In the genomic region with DNA sequence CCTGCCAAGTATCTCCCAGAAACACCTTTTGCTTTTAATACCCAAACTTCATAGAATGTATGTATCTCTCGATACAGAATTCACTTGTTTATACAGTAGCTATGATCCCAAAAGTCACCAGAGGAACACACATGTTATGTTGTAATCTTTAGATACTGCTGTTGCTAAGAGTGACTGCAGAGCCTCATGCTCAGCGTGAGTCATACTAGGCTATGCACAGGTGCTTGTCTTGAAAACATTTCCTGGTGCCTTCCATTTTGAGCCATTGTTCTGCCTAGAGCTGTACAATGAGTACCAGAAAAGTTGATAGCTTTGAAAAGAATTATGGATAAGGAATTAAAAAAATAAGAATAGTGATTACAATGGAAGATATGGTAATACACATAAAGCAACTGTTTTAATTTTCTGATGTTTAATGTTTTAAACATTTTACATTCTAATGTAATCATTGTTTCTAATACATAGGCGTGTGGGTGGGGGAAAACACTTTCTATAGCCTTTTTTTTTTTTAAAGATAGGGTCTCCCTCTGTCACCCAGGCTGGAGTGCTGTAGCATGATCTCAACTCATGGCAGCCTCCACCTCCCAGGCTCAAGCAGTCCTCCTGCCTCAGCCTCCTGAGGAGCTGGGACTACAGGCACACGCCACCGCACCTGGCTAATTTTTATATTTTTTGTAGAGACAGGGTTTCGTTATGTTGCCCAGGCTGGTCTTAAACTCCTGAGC, we compare ENCODE assay signal across 19 cellular contexts.
DNase-seq lines count a peak whose midpoint lies in the region; ATAC-seq, FAIRE-seq and TF ChIP-seq lines count a peak whose summit lies in the region.
"Had no signal": no experiment of that assay in that cellular context is flagged by ENCODE, and none has a peak within 500 bp of the region (broad histone marks: within the 10 kb centered on the region; RNA-seq: fewer than 3 reads in every experiment).

No MANE protein-coding gene starts in this region.

- no CpG with 5 or more reads among the region's 6 CpGs for WGBS in neuronal stem cell (ENCODE audit: extremely low coverage in 2 of 2, insufficient read length in 2 of 2, insufficient replicate concordance in 1 of 2), 2 donors

- H2BK15ac ChIP-seq in neuronal stem cell (ENCODE audit: low read length), result no peak overlapping the region

- no peaks in the 10 kb centered on the region for H3K4me1 Mint-ChIP-seq in activated CD4-positive, alpha-beta T cell treated with anti-CD3 and anti-CD28 coated beads for 36 hours
- no peaks in the 10 kb centered on the region for H3K4me1 Mint-ChIP-seq in activated CD4-positive, alpha-beta T cell treated with anti-CD3 and anti-CD28 coated beads, Interleukin-2, amount 10 ng/mL, durations not matched to agents 7 days and 5 days
- peaks cover 34% of the 10 kb centered on the region for H3K4me1 Mint-ChIP-seq in WTC11
- H3K4me1 Mint-ChIP-seq: immature natural killer cell, nephron had no signal

- no peaks in the 10 kb centered on the region for H3K36me3 Mint-ChIP-seq in activated CD4-positive, alpha-beta T cell treated with anti-CD3 and anti-CD28 coated beads for 36 hours (ENCODE audit: low read depth)
- H3K36me3 Mint-ChIP-seq in activated CD4-positive, alpha-beta T cell treated with anti-CD3 and anti-CD28 coated beads, Interleukin-2, amount 10 ng/mL, durations not matched to agents 7 days and 5 days (ENCODE audit: low read depth), result no peaks in the 10 kb centered on the region
- peaks cover 8% of the 10 kb centered on the region for H3K36me3 Mint-ChIP-seq in WTC11
- H3K36me3 Mint-ChIP-seq: immature natural killer cell had no signal

- H3K27me3 Mint-ChIP-seq in activated CD4-positive, alpha-beta T cell treated with anti-CD3 and anti-CD28 coated beads for 36 hours, result peaks cover 19% of the 10 kb centered on the region
- H3K27me3 Mint-ChIP-seq in activated CD4-positive, alpha-beta T cell treated with anti-CD3 and anti-CD28 coated beads, Interleukin-2, amount 10 ng/mL, durations not matched to agents 7 days and 5 days, result peaks cover 17% of the 10 kb centered on the region
- no peaks in the 10 kb centered on the region for H3K27me3 Mint-ChIP-seq in WTC11 (ENCODE audit: low read depth)

- peak; percentile 44 for ATAC-seq in activated CD4-positive, alpha-beta T cell treated with anti-CD3 and anti-CD28 coated beads for 36 hours
- no peak for ATAC-seq in WTC11
- no peak for ATAC-seq in HG02938 (IDR thresholded peaks at IDR 0.05; ENCODE audit: unreplicated experiment)

- no peaks in the 10 kb centered on the region for H3K4me1 ChIP-seq in neuronal stem cell (ENCODE audit: control insufficient read depth in 2 of 2, insufficient read depth in 1 of 2, low read depth in 1 of 2, low read length in 2 of 2)
- H3K4me1 ChIP-seq: SJSA1, tibial artery had no signal

- no peak overlapping the region for H3K4me3 ChIP-seq in neuronal stem cell (ENCODE audit: low read length in 2 of 2)
- H3K4me3 ChIP-seq: SJSA1, tibial artery had no signal

- H3K14ac ChIP-seq in neuronal stem cell (ENCODE audit: low read length), result no peak overlapping the region

- H2AFZ ChIP-seq in neuronal stem cell (ENCODE audit: low read length), result no peak overlapping the region

- H3K27me3 ChIP-seq in neuronal stem cell (ENCODE audit: control insufficient read depth in 3 of 3, insufficient read depth in 3 of 3, low read depth in 1 of 3, low read length in 3 of 3), result no peaks in the 10 kb centered on the region
- H3K27me3 ChIP-seq: SJSA1 had no signal

- no peak overlapping the region for H2BK120ac ChIP-seq in neuronal stem cell (ENCODE audit: low read depth, low read length)

- H3K9ac ChIP-seq in neuronal stem cell (ENCODE audit: low read depth, low read length, poor library complexity), result no peak overlapping the region

- H3K79me1 ChIP-seq in neuronal stem cell (ENCODE audit: low read depth, low read length), result no peaks in the 10 kb centered on the region

- H3K27ac Mint-ChIP-seq in activated CD4-positive, alpha-beta T cell treated with anti-CD3 and anti-CD28 coated beads for 36 hours, result no peak overlapping the region
- H3K27ac Mint-ChIP-seq in activated CD4-positive, alpha-beta T cell treated with anti-CD3 and anti-CD28 coated beads, Interleukin-2, amount 10 ng/mL, durations not matched to agents 7 days and 5 days, result no peak overlapping the region
- H3K27ac Mint-ChIP-seq in WTC11, result peak overlapping the region; percentile 67
- H3K27ac Mint-ChIP-seq: immature natural killer cell, nephron had no signal

- no peak overlapping the region for H4K8ac ChIP-seq in neuronal stem cell (ENCODE audit: low read depth, low read length)

- H4K91ac ChIP-seq in neuronal stem cell (ENCODE audit: low read depth, low read length, poor library complexity), result no peak overlapping the region

- no peak overlapping the region for H2BK5ac ChIP-seq in neuronal stem cell (ENCODE audit: low read length)

- no peak overlapping the region for H3K23ac ChIP-seq in neuronal stem cell (ENCODE audit: low read depth, low read length, poor library complexity)

- POLR2A ChIA-PET in activated CD4-positive, alpha-beta T cell treated with anti-CD3 and anti-CD28 coated beads for 36 hours (lab: Charles Lee), result no interaction called here
- POLR2A ChIA-PET in activated CD4-positive, alpha-beta T cell treated with anti-CD3 and anti-CD28 coated beads, Interleukin-2, amount 10 ng/mL, durations not matched to agents 7 days and 5 days (lab: Charles Lee), result no interaction called here
- POLR2A ChIA-PET in WTC11 (lab: Charles Lee) (interaction anchor here (0.6 to 1.3 kb wide), 2 partner anchors 79 to 103 kb away, joined by 4 to 6 read pairs; a partner anchor contains a TSS), GM10248 (lab: Yijun Ruan, JAX) (no interaction called here)

- H3K27ac ChIP-seq in neuronal stem cell (replicated peaks; ENCODE audit: low read length), result no peak overlapping the region
- H3K27ac ChIP-seq: SJSA1, tibial artery, WERI-Rb-1 had no signal

- peak; percentile 8 for DNase-seq in activated CD4-positive, alpha-beta T cell treated with anti-CD3 and anti-CD28 coated beads for 36 hours
- no peak for DNase-seq in activated CD4-positive, alpha-beta T cell treated with anti-CD3 and anti-CD28 coated beads, Interleukin-2, amount 10 ng/mL, durations not matched to agents 7 days and 5 days
- DNase-seq in WTC11 (ENCODE audit: low spot score), result no peak
- DNase-seq in glomerular visceral epithelial cell (ENCODE audit: extremely low spot score), result peak; percentile 51
- no peak for DNase-seq in neuronal stem cell (ENCODE audit: low spot score)
- no peak for DNase-seq in GM19239 (ENCODE audit: insufficient read length, low spot score)
- no peak for DNase-seq in GM10248 (ENCODE audit: extremely low spot score)
- DNase-seq: activated T-cell treated with anti-CD3 and anti-CD28 coated beads for 4 hours, DMS 273 treated with DMSO at 0.1 percent for 48 hours, immature natural killer cell, MM.1S, NCI-H82, tibial artery, WERI-Rb-1 had no signal

- H3K9me3 ChIP-seq in neuronal stem cell (replicated peaks in 1 of 2; ENCODE audit: control insufficient read depth in 2 of 2, insufficient read depth in 1 of 2, low read depth in 1 of 2, low read length in 2 of 2), result no peaks in the 10 kb centered on the region
- H3K9me3 ChIP-seq: SJSA1 had no signal

- TF ChIP-seq CTCF in WTC11 (IDR thresholded peaks at IDR 0.05) (no peak), GM10248 (IDR thresholded peaks at IDR 0.05; ENCODE audit: control extremely low read depth, extremely low read depth, low read depth, missing control alignments) (no peak)

- H3K36me3 ChIP-seq in neuronal stem cell (replicated peaks in 1 of 2; ENCODE audit: control insufficient read depth in 2 of 2, insufficient read depth in 2 of 2, low read length in 2 of 2), result no peaks in the 10 kb centered on the region
- H3K36me3 ChIP-seq: SJSA1, tibial artery, WERI-Rb-1 had no signal

- no peak overlapping the region for H2BK12ac ChIP-seq in neuronal stem cell (ENCODE audit: low read length)

- CTCF ChIA-PET in activated CD4-positive, alpha-beta T cell treated with anti-CD3 and anti-CD28 coated beads for 36 hours (lab: Charles Lee), result interaction anchor here (1.1 kb wide), 1 partner anchor 200 kb away, joined by 3 read pairs; no protein-coding TSS in a partner anchor
- CTCF ChIA-PET in activated CD4-positive, alpha-beta T cell treated with anti-CD3 and anti-CD28 coated beads, Interleukin-2, amount 10 ng/mL, durations not matched to agents 7 days and 5 days (lab: Charles Lee), result interaction anchor here (1.0 to 1.2 kb wide), 2 partner anchors 8 to 11 kb away, joined by 3 to 5 read pairs; no protein-coding TSS in a partner anchor
- CTCF ChIA-PET in WTC11 (lab: Charles Lee) (interaction anchor here (1.9 kb wide), 1 partner anchor 85 kb away, joined by 5 read pairs; no protein-coding TSS in a partner anchor), GM10248 (lab: Yijun Ruan, JAX) (interaction anchor here (0.7 to 2.9 kb wide), 2 partner anchors 8 to 14 kb away, joined by 3 to 9 read pairs; no protein-coding TSS in a partner anchor)

- H3K4me3 Mint-ChIP-seq in activated CD4-positive, alpha-beta T cell treated with anti-CD3 and anti-CD28 coated beads for 36 hours, result no peak overlapping the region
- H3K4me3 Mint-ChIP-seq in activated CD4-positive, alpha-beta T cell treated with anti-CD3 and anti-CD28 coated beads, Interleukin-2, amount 10 ng/mL, durations not matched to agents 7 days and 5 days, result no peak overlapping the region
- H3K4me3 Mint-ChIP-seq in WTC11, result no peak overlapping the region
- H3K4me3 Mint-ChIP-seq: immature natural killer cell, nephron had no signal

- H3K9me3 Mint-ChIP-seq in activated CD4-positive, alpha-beta T cell treated with anti-CD3 and anti-CD28 coated beads for 36 hours (ENCODE audit: low read depth), result peaks cover 2% of the 10 kb centered on the region
- no peaks in the 10 kb centered on the region for H3K9me3 Mint-ChIP-seq in activated CD4-positive, alpha-beta T cell treated with anti-CD3 and anti-CD28 coated beads, Interleukin-2, amount 10 ng/mL, durations not matched to agents 7 days and 5 days
- H3K9me3 Mint-ChIP-seq in WTC11, result peaks cover 22% of the 10 kb centered on the region
- H3K9me3 Mint-ChIP-seq: immature natural killer cell, nephron had no signal

- H3K4me2 ChIP-seq in neuronal stem cell (ENCODE audit: insufficient read depth, low read length, poor library complexity, severe bottlenecking), result no peak overlapping the region

- FAIRE-seq in GM19239 (lab: Jason Lieb, UNC), result no peak
- FAIRE-seq: endometrium, GM12891 had no signal

- intact Hi-C loops in activated CD4-positive, alpha-beta T cell treated with anti-CD3 and anti-CD28 coated beads for 36 hours (cut with DNase I, micrococcal nuclease), result no loop called here

- H3K18ac ChIP-seq in neuronal stem cell (ENCODE audit: low read length), result no peak overlapping the region

- no peak overlapping the region for H2AK5ac ChIP-seq in neuronal stem cell (ENCODE audit: low read depth, low read length)

- no peak overlapping the region for H3K4ac ChIP-seq in neuronal stem cell (ENCODE audit: low read length)

TF ChIP-seq in WTC11, 78 proteins besides CTCF, POLR2A, EP300 and RAD21 (continues in another document):
- no peak for TF ChIP-seq MYBL2 (CRISPR knock-in tag; IDR thresholded peaks at IDR 0.05)
- no peak for TF ChIP-seq SOX15 (CRISPR knock-in tag; IDR thresholded peaks at IDR 0.05)
- no peak for TF ChIP-seq ATF1 (CRISPR knock-in tag; IDR thresholded peaks at IDR 0.05)

Comparison
In these comparisons a context has a peak if more than half of its experiments do, and no peak if none do; other contexts are left out.
1. DNase-seq: peak in activated CD4-positive, alpha-beta T cell treated with anti-CD3 and anti-CD28 coated beads for 36 hours (single experiment) and glomerular visceral epithelial cell (single experiment); none in activated CD4-positive, alpha-beta T cell treated with anti-CD3 and anti-CD28 coated beads, Interleukin-2, amount 10 ng/mL, durations not matched to agents 7 days and 5 days (single experiment), WTC11 (single experiment), neuronal stem cell (single experiment), GM19239 (single experiment) and GM10248 (single experiment).